Comparison of ENCODE assay signal across 9 cellular contexts in the genomic region with DNA sequence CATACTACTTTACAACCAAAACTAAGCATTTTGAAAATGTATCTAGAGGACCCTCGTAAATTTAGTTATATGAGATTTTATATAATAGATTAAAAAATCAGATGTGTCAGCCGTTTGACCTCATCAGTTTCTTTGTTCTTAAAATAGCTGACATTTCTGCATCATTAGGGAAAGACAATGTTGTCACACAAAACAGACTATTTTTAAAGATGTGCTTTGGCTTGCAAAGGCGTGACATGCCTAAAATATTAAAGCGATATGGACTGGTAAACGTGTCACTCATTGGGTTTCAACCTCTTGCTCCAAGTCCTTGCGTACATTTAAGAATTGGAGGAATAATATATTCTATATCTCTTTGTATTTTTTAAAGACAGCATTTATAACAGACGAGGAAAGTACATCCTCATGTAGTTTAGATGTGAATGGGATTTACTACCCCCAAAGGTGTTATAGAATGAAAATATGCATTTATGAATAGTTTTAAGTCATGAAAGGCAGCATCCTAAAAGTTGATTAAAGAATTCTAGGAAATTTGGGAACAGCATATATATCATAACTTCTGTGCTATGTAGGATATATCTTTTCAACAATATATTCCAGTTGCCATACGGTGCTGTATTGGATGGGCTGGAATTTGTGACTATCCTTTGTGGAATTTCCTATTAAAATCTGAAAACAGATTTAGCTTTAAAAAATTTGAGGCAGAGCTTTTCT. TPM values are rescaled to one million over a fixed set of nuclear protein-coding genes. Genes with fewer than 3 reads are reported as not detected.
DNase-seq lines count a peak whose midpoint lies in the region; ATAC-seq, FAIRE-seq and TF ChIP-seq lines count a peak whose summit lies in the region.
"Had no signal": no experiment of that assay in that cellular context is flagged by ENCODE, and none has a peak within 500 bp of the region (broad histone marks: within the 10 kb centered on the region; RNA-seq: fewer than 3 reads in every experiment).

No MANE protein-coding gene starts in this region.

- intact Hi-C loops in esophagus muscularis mucosa (cut with DNase I): no loop called here

- peaks cover 63% of the 10 kb centered on the region for H3K36me3 ChIP-seq in SK-N-MC (ENCODE audit: insufficient read depth, low read length)
- H3K36me3 ChIP-seq in esophagus muscularis mucosa: peaks cover 32 to 48% (median 37%) of the 10 kb centered on the region in 4 donors
- H3K36me3 ChIP-seq in rectal smooth muscle tissue (ENCODE audit: control insufficient read depth, insufficient read depth, low read length): peaks cover 17% of the 10 kb centered on the region

- TF ChIP-seq EP300 in esophagus muscularis mucosa (IDR thresholded peaks at IDR 0.05): no peak

- DNase-seq in GM12891 (ENCODE audit: insufficient read length, low spot score): no peak
- no peak for DNase-seq in SK-N-MC (ENCODE audit: low read depth, low spot score)
- DNase-seq in esophagus muscularis mucosa (ENCODE audit: extremely low spot score): no peak
- DNase-seq in CD1c-positive myeloid dendritic cell (ENCODE audit: extremely low spot score): no peak
- no peak for DNase-seq in glomerular visceral epithelial cell (ENCODE audit: extremely low spot score)
- no peak for DNase-seq in HTR-8/SVneo (ENCODE audit: insufficient read length, low spot score)
- DNase-seq: NCI-H1105 treated with DMSO at 0.1 percent for 48 hours had no signal

- ATAC-seq in GM18870 (IDR thresholded peaks at IDR 0.05; ENCODE audit: unreplicated experiment): no peak

- H3K4me1 ChIP-seq in esophagus muscularis mucosa (peaks cover 19 to 81% (median 78%) of the 10 kb centered on the region in 4 donors), rectal smooth muscle tissue (ENCODE audit: control insufficient read depth, insufficient read depth, low read length) (peaks cover 15% of the 10 kb centered on the region)

- TF ChIP-seq CTCF in esophagus muscularis mucosa (IDR thresholded peaks at IDR 0.05): no peak

- H3K9me3 ChIP-seq in SK-N-MC (ENCODE audit: low read depth, low read length) (no peaks in the 10 kb centered on the region), esophagus muscularis mucosa (no peaks in the 10 kb centered on the region)

- H3K9ac ChIP-seq in SK-N-MC (ENCODE audit: insufficient read length): no peak overlapping the region
- no peak overlapping the region for H3K9ac ChIP-seq in rectal smooth muscle tissue (ENCODE audit: low read length)

- H3K27me3 ChIP-seq in esophagus muscularis mucosa (no peaks in the 10 kb centered on the region), rectal smooth muscle tissue (ENCODE audit: control insufficient read depth, insufficient read depth, low read length) (no peaks in the 10 kb centered on the region)

- H3K4me3 ChIP-seq in SK-N-MC (no peak overlapping the region), esophagus muscularis mucosa (peak overlapping the region in 2 of 4 donors; percentile 24 to 25), rectal smooth muscle tissue (ENCODE audit: low read length) (no peak overlapping the region)

- 53% methylated on average over 8 of the region's 8 CpGs for WGBS in esophagus muscularis mucosa

- H3K27ac ChIP-seq in SK-N-MC (0 out of 2 replicates have a peak overlapping the region, but pooled peaks have one; percentile 11), esophagus muscularis mucosa (replicated peaks in 1 of 4) (peak overlapping the region; percentile 99 to 100 (median 99)), rectal smooth muscle tissue (ENCODE audit: low read depth, low read length) (peak overlapping the region; percentile 17)

- FAIRE-seq in GM12891 (lab: Jason Lieb, UNC) (no peak), HTR-8/SVneo (lab: Jason Lieb, UNC) (no peak)

- TF ChIP-seq POLR2A in GM12891 (IDR thresholded peaks at IDR 0.05; ENCODE audit: low read depth, low read length) (peak; percentile 74), esophagus muscularis mucosa (IDR thresholded peaks at IDR 0.05; ENCODE audit: low read depth) (no peak)

TF ChIP-seq in GM12891, 5 proteins besides CTCF, POLR2A, EP300 and RAD21:
- TF ChIP-seq POLR2AphosphoS5 (IDR thresholded peaks at IDR 0.05; ENCODE audit: low read depth, low read length) (peak; percentile 43; the same call in 1 of the 2 replicates), POU2F2 (IDR thresholded peaks at IDR 0.05; ENCODE audit: low read depth, low read length) (no peak), TAF1 (IDR thresholded peaks at IDR 0.05; ENCODE audit: low read depth, low read length) (no peak)

RNA-seq across cellular contexts. Expression of a gene that starts 3.8 kb away (rescaled TPM):
- polyA plus RNA-seq in GM12891 (2012; ENCODE audit: low read depth, missing spikeins): 362 TPM
- 100 to 1,000 TPM; 297 to 460 (median 380) TPM for total RNA-seq in esophagus muscularis mucosa

RNA-seq across cellular contexts. Expression of a gene that starts 10.5 kb away (rescaled TPM):
- polyA plus RNA-seq in GM12891 (2012; ENCODE audit: low read depth, missing spikeins): 246 TPM
- 100 to 1,000 TPM; 211 to 279 (median 244) TPM for total RNA-seq in esophagus muscularis mucosa

RNA-seq across cellular contexts. Expression of a gene that starts 31.6 kb away (rescaled TPM):
- polyA plus RNA-seq in GM12891 (2012; ENCODE audit: low read depth, missing spikeins): 0.86 TPM
- 10 to 100 TPM; 13.3 to 31.7 (median 16.5) TPM for total RNA-seq in esophagus muscularis mucosa

Comparison
In these comparisons a context has a peak if more than half of its experiments do, and no peak if none do; other contexts are left out.
1. H3K27ac ChIP-seq: peak in every context shown above with its lines; median percentile 99 in esophagus muscularis mucosa; 17 in rectal smooth muscle tissue; 11 in SK-N-MC.